Comparison of ENCODE assay signal across 9 cellular contexts in the genomic region with DNA sequence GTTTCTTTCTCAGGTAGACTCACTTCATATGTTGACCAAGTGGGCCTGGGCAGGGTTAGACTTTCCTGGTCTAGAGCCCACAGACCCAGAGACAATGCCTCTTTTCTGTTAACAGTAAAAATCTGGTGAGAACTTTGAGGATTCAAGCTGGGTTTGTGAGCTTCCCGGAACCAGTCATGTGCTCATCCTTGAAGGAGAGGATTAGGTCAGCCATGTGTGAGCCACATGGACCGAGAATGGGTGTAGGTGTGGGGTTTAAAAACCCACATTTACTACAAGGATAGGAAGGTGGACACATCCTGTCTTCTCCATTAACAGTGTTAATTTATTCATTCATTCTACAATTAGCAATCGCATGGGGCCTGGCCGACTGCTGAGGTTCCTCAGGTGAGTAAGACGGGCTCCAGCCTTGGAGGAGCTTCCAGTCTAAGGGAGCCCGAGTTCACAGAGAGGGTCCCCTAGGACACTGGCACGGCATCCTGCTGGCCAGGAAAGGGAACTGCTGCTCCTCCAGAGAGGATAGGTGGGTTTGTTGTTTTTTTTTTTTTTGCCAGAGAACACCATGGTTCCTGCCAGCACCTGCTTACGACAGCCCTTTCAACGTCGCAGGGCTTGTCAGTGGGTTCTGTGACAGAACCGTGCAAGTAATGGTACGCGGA.
DNase-seq lines count a peak whose midpoint lies in the region; ATAC-seq, FAIRE-seq and TF ChIP-seq lines count a peak whose summit lies in the region.
"Had no signal": no experiment of that assay in that cellular context is flagged by ENCODE, and none has a peak within 500 bp of the region (broad histone marks: within the 10 kb centered on the region; RNA-seq: fewer than 3 reads in every experiment).

No MANE protein-coding gene starts in this region.

- H3K27me3 ChIP-seq in adipocyte (replicated peaks; ENCODE audit: control insufficient read depth, insufficient read depth, low read length), result no peaks in the 10 kb centered on the region

- H3K4me3 ChIP-seq in adipocyte (ENCODE audit: low read length), result peak overlapping the region; percentile 74

- DNase-seq in T-helper 2 cell treated with Interferon-gamma antibody and Interleukin-4, amounts not matched to agents 5 μg/mL and 100 μg/mL, for 36 hours (ENCODE audit: low spot score), result no peak
- DNase-seq in T-helper 2 cell (no peak), adipocyte (ENCODE audit: low read depth) (no peak), iPS-NIHi11 (ENCODE audit: low spot score) (peak; percentile 37), HTR-8/SVneo (ENCODE audit: insufficient read length, low spot score) (no peak), GM10248 (ENCODE audit: extremely low spot score) (no peak), HEK293T (ENCODE audit: extremely low spot score) (no peak)
- DNase-seq in stimulated activated naive B cell treated with anti-CD40 and anti-IgM and Interleukin-4, amounts not matched to agents 10 μg/mL and 1 μg/mL and 100 μg/mL, for 72 hours, result no peak
- DNase-seq: NCI-H82 had no signal

- no peaks in the 10 kb centered on the region for H3K36me3 Mint-ChIP-seq in T-helper 2 cell treated with Interferon-gamma antibody and Interleukin-4, amounts not matched to agents 5 μg/mL and 100 μg/mL, for 36 hours (ENCODE audit: low read depth)
- peaks cover 0 to 2% of the 10 kb centered on the region in 2 donors for H3K36me3 Mint-ChIP-seq in stimulated activated naive B cell treated with anti-CD40 and anti-IgM and Interleukin-4, amounts not matched to agents 10 μg/mL and 1 μg/mL and 100 μg/mL, for 72 hours

- FAIRE-seq in HTR-8/SVneo (lab: Jason Lieb, UNC), result no peak

- POLR2A ChIA-PET in GM10248 (lab: Yijun Ruan, JAX), result no interaction called here
- POLR2A ChIA-PET in HEK293T (lab: Yijun Ruan, JAX), result no interaction called here

- peak overlapping the region; percentile 66 for H3K9ac ChIP-seq in adipocyte (ENCODE audit: low read length)

- H3K4me3 Mint-ChIP-seq in T-helper 2 cell treated with Interferon-gamma antibody and Interleukin-4, amounts not matched to agents 5 μg/mL and 100 μg/mL, for 36 hours, result peak overlapping the region; percentile 73
- H3K4me3 Mint-ChIP-seq in stimulated activated naive B cell treated with anti-CD40 and anti-IgM and Interleukin-4, amounts not matched to agents 10 μg/mL and 1 μg/mL and 100 μg/mL, for 72 hours, result peak overlapping the region; percentile 80 to 85

- H3K36me3 ChIP-seq in adipocyte (ENCODE audit: control insufficient read depth, insufficient read depth, low read length, severe bottlenecking), result no peaks in the 10 kb centered on the region

- H3K9me3 Mint-ChIP-seq in T-helper 2 cell treated with Interferon-gamma antibody and Interleukin-4, amounts not matched to agents 5 μg/mL and 100 μg/mL, for 36 hours, result no peaks in the 10 kb centered on the region
- H3K9me3 Mint-ChIP-seq in stimulated activated naive B cell treated with anti-CD40 and anti-IgM and Interleukin-4, amounts not matched to agents 10 μg/mL and 1 μg/mL and 100 μg/mL, for 72 hours, result no peaks in the 10 kb centered on the region

- H3K27ac Mint-ChIP-seq in T-helper 2 cell treated with Interferon-gamma antibody and Interleukin-4, amounts not matched to agents 5 μg/mL and 100 μg/mL, for 36 hours, result no peak overlapping the region
- no peak overlapping the region for H3K27ac Mint-ChIP-seq in stimulated activated naive B cell treated with anti-CD40 and anti-IgM and Interleukin-4, amounts not matched to agents 10 μg/mL and 1 μg/mL and 100 μg/mL, for 72 hours

- ATAC-seq in stimulated activated naive B cell treated with anti-CD40 and anti-IgM and Interleukin-4, amounts not matched to agents 10 μg/mL and 1 μg/mL and 100 μg/mL, for 72 hours (replicated peaks), result peak; percentile 15 to 29

- no peaks in the 10 kb centered on the region for H3K4me1 ChIP-seq in adipocyte (ENCODE audit: control insufficient read depth, insufficient read depth, low read length)

- no peak for TF ChIP-seq CTCF in GM10248 (IDR thresholded peaks at IDR 0.05; ENCODE audit: control extremely low read depth, extremely low read depth, low read depth, missing control alignments)

- H3K4me1 Mint-ChIP-seq in T-helper 2 cell treated with Interferon-gamma antibody and Interleukin-4, amounts not matched to agents 5 μg/mL and 100 μg/mL, for 36 hours (ENCODE audit: low read depth), result peaks cover 16% of the 10 kb centered on the region
- peaks cover 11 to 23% of the 10 kb centered on the region in 2 donors for H3K4me1 Mint-ChIP-seq in stimulated activated naive B cell treated with anti-CD40 and anti-IgM and Interleukin-4, amounts not matched to agents 10 μg/mL and 1 μg/mL and 100 μg/mL, for 72 hours

- no peaks in the 10 kb centered on the region for H3K9me3 ChIP-seq in adipocyte (ENCODE audit: control insufficient read depth, low read length)

- peaks cover 29% of the 10 kb centered on the region for H3K27me3 Mint-ChIP-seq in T-helper 2 cell treated with Interferon-gamma antibody and Interleukin-4, amounts not matched to agents 5 μg/mL and 100 μg/mL, for 36 hours (ENCODE audit: low read depth)
- peaks cover 10 to 23% of the 10 kb centered on the region in 2 donors for H3K27me3 Mint-ChIP-seq in stimulated activated naive B cell treated with anti-CD40 and anti-IgM and Interleukin-4, amounts not matched to agents 10 μg/mL and 1 μg/mL and 100 μg/mL, for 72 hours

- CTCF ChIA-PET in GM10248 (lab: Yijun Ruan, JAX) (interaction anchor here (1.1 to 4.8 kb wide), 10 partner anchors 10 to 86 kb away, joined by 3 to 37 read pairs (median 4); no protein-coding TSS in a partner anchor), HEK293T (lab: Yijun Ruan, JAX) (no interaction called here)

TF ChIP-seq in HEK293T, 16 proteins besides CTCF, POLR2A, EP300 and RAD21:
- TF ChIP-seq, protein P1, sequence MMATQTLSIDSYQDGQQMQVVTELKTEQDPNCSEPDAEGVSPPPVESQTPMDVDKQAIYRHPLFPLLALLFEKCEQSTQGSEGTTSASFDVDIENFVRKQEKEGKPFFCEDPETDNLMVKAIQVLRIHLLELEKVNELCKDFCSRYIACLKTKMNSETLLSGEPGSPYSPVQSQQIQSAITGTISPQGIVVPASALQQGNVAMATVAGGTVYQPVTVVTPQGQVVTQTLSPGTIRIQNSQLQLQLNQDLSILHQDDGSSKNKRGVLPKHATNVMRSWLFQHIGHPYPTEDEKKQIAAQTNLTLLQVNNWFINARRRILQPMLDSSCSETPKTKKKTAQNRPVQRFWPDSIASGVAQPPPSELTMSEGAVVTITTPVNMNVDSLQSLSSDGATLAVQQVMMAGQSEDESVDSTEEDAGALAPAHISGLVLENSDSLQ (IDR thresholded peaks at IDR 0.05), result no peak
- TF ChIP-seq SP1 (IDR thresholded peaks at IDR 0.05) (no peak), NFRKB (IDR thresholded peaks at IDR 0.05) (no peak), LEF1 (IDR thresholded peaks at IDR 0.05; ENCODE audit: borderline replicate concordance) (no peak)
